Comparison of ENCODE assay signal across 13 cellular contexts in genomic region chr1:31054349-31054748, GRCh38. TPM values are rescaled to one million over a fixed set of nuclear protein-coding genes. Genes with fewer than 3 reads are reported as not detected.
A peak's percentile ranks its signal among the peaks of the same experiment; 100 is the strongest.
DNase-seq lines count a peak whose midpoint lies in the region; ATAC-seq and TF ChIP-seq lines count a peak whose summit lies in the region.
"Had no signal": no experiment of that assay in that cellular context is flagged by ENCODE, and none has a peak within 500 bp of the region (broad histone marks: within the 10 kb centered on the region; RNA-seq: fewer than 3 reads in every experiment).

No MANE protein-coding gene starts in this region.

- peak overlapping the region; percentile 91 for H3K27ac Mint-ChIP-seq in activated naive CD8-positive, alpha-beta T cell treated with anti-CD3 and anti-CD28 coated beads, Interleukin-2, amount 50 U/mL, for 24 hours

- POLR2A ChIA-PET in PC-3 (lab: Charles Lee; ENCODE audit: unreplicated experiment) = no interaction called here

- H2AK5ac ChIP-seq in mesenchymal stem cell (ENCODE audit: low read length, severe bottlenecking) = no peak overlapping the region

- H3K4me2 ChIP-seq in mesenchymal stem cell (ENCODE audit: low read length, poor library complexity, severe bottlenecking) (no peak overlapping the region), PC-3 (ENCODE audit: low read length) (no peak overlapping the region)
- H3K4me2 ChIP-seq: BLaER1 treated with 17β-estradiol and CSF1 and Interleukin-3, amounts not matched to agents 10 nM and 100 nM had no signal

- H3K9ac ChIP-seq in mesenchymal stem cell (ENCODE audit: low read length) = peak overlapping the region; percentile 29
- no peak overlapping the region for H3K9ac ChIP-seq in PC-3 (ENCODE audit: low read length)
- H3K9ac ChIP-seq: BLaER1 treated with 17β-estradiol and CSF1 and Interleukin-3, amounts not matched to agents 10 nM and 100 nM had no signal

- intact Hi-C loops in Right ventricle myocardium superior (cut with DNase I) = no loop called here
- intact Hi-C loops in PC-3 (cut with micrococcal nuclease) = no loop called here

- H2AFZ ChIP-seq in mesenchymal stem cell (ENCODE audit: low read depth, low read length) (no peak overlapping the region), PC-3 (ENCODE audit: low read length) (no peak overlapping the region)

- no peak overlapping the region for H3K27ac ChIP-seq in mesenchymal stem cell (ENCODE audit: low read length, poor library complexity, severe bottlenecking)
- H3K27ac ChIP-seq in PC-3 (ENCODE audit: low read length) = no peak overlapping the region
- H3K27ac ChIP-seq: BLaER1 treated with 17β-estradiol and CSF1 and Interleukin-3, amounts not matched to agents 10 nM and 100 nM; WERI-Rb-1 had no signal

- no peaks in the 10 kb centered on the region for H3K79me1 ChIP-seq in mesenchymal stem cell (replicated peaks; ENCODE audit: low read length, poor library complexity, severe bottlenecking)

- H3K36me3 ChIP-seq in mesenchymal stem cell (ENCODE audit: control insufficient read depth in 1 of 2, insufficient read depth in 2 of 2, low read depth in 1 of 2, low read length in 2 of 2) = peaks cover 38 to 47% of the 10 kb centered on the region in 2 experiments
- peaks cover 40% of the 10 kb centered on the region for H3K36me3 ChIP-seq in PC-3 (ENCODE audit: low read depth, low read length)

- H3K4me1 Mint-ChIP-seq in activated naive CD8-positive, alpha-beta T cell treated with anti-CD3 and anti-CD28 coated beads, Interleukin-2, amount 50 U/mL, for 24 hours = peaks cover 76% of the 10 kb centered on the region

- H3K9me3 ChIP-seq in mesenchymal stem cell (ENCODE audit: control insufficient read depth, low read length) (no peaks in the 10 kb centered on the region), PC-3 (ENCODE audit: low read length) (no peaks in the 10 kb centered on the region)
- H3K9me3 ChIP-seq: BLaER1 treated with 17β-estradiol and CSF1 and Interleukin-3, amounts not matched to agents 10 nM and 100 nM had no signal

- no TSS peak for BruUV-seq in PC-3 (replicated peaks; lab: Mats Ljungman, UMichigan)

- H2BK15ac ChIP-seq in mesenchymal stem cell (ENCODE audit: low read depth, poor library complexity, severe bottlenecking) = no peak overlapping the region

- peaks cover 56% of the 10 kb centered on the region for H3K36me3 Mint-ChIP-seq in activated naive CD8-positive, alpha-beta T cell treated with anti-CD3 and anti-CD28 coated beads, Interleukin-2, amount 50 U/mL, for 24 hours (ENCODE audit: low read depth)

- H3K4me3 Mint-ChIP-seq in activated naive CD8-positive, alpha-beta T cell treated with anti-CD3 and anti-CD28 coated beads, Interleukin-2, amount 50 U/mL, for 24 hours = peak overlapping the region; percentile 56

- peak; percentile 86 for ATAC-seq in activated naive CD8-positive, alpha-beta T cell treated with anti-CD3 and anti-CD28 coated beads, Interleukin-2, amount 50 U/mL, for 24 hours
- ATAC-seq in HG03135 (IDR thresholded peaks at IDR 0.05; ENCODE audit: unreplicated experiment) = no peak
- no peak for ATAC-seq in Right ventricle myocardium superior (ENCODE audit: poor library complexity)
- no peak for ATAC-seq in PC-3
- ATAC-seq: esophagus mucosa had no signal

- H4K8ac ChIP-seq in mesenchymal stem cell (ENCODE audit: low read length) = no peak overlapping the region

- CTCF ChIA-PET in PC-3 (lab: Charles Lee) = interaction anchor here (0.9 kb wide), 1 partner anchor 336 kb away, joined by 4 read pairs; no protein-coding TSS in a partner anchor

- H3K4me3 ChIP-seq in mesenchymal stem cell (ENCODE audit: insufficient read depth in 1 of 2, low read depth in 1 of 2, low read length in 2 of 2) (peak overlapping the region in 1 of 2 experiments; percentile 1), PC-3 (ENCODE audit: low read length) (no peak overlapping the region)
- H3K4me3 ChIP-seq: BLaER1 treated with 17β-estradiol and CSF1 and Interleukin-3, amounts not matched to agents 10 nM and 100 nM had no signal

- no peak overlapping the region for H2BK12ac ChIP-seq in mesenchymal stem cell (ENCODE audit: low read length in 2 of 2)

- peaks cover 73% of the 10 kb centered on the region for H4K20me1 ChIP-seq in PC-3 (ENCODE audit: low read length)

- H2BK120ac ChIP-seq in mesenchymal stem cell (ENCODE audit: low read depth, low read length) = no peak overlapping the region

- DNase-seq in AG08396 (ENCODE audit: low spot score) (peak; percentile 15), HCEC 1CT (peak; percentile 43), mesenchymal stem cell (peak; percentile 37), Right ventricle myocardium superior (no peak), epidermal melanocyte (ENCODE audit: insufficient read length, low spot score) (no peak), PC-3 (no peak)
- no peak for DNase-seq in activated naive CD8-positive, alpha-beta T cell treated with anti-CD3 and anti-CD28 coated beads, Interleukin-2, amount 50 U/mL, for 24 hours
- DNase-seq: activated effector memory CD4-positive, alpha-beta T cell treated with Interleukin-2 at 50 U/mL for 16 hours; NCI-H526; WERI-Rb-1 had no signal

- no peaks in the 10 kb centered on the region for H3K9me2 ChIP-seq in PC-3 (replicated peaks; ENCODE audit: low read length)

- H3K4me1 ChIP-seq in mesenchymal stem cell (ENCODE audit: control insufficient read depth, insufficient read depth, low read depth, low read length) (peaks cover 7% of the 10 kb centered on the region), PC-3 (ENCODE audit: insufficient read depth, low read length) (no peaks in the 10 kb centered on the region)

- no peak overlapping the region for H2BK5ac ChIP-seq in mesenchymal stem cell (ENCODE audit: low read depth, low read length, poor library complexity, severe bottlenecking)

- peaks cover 100% of the 10 kb centered on the region for H3K79me2 ChIP-seq in PC-3 (ENCODE audit: low read length)

- no peak overlapping the region for H3K14ac ChIP-seq in mesenchymal stem cell (ENCODE audit: low read length in 2 of 2)

- no peaks in the 10 kb centered on the region for H3F3A ChIP-seq in PC-3 (ENCODE audit: low read length, unreplicated experiment)

- no peak overlapping the region for H3K23ac ChIP-seq in mesenchymal stem cell (ENCODE audit: low read length in 2 of 2)

- no peak overlapping the region for H3K4ac ChIP-seq in mesenchymal stem cell (ENCODE audit: low read depth in 1 of 2, low read length in 2 of 2)

- H3K18ac ChIP-seq in mesenchymal stem cell (ENCODE audit: low read depth in 1 of 2, low read length in 2 of 2) = no peak overlapping the region

- no peaks in the 10 kb centered on the region for H3K9me3 Mint-ChIP-seq in activated naive CD8-positive, alpha-beta T cell treated with anti-CD3 and anti-CD28 coated beads, Interleukin-2, amount 50 U/mL, for 24 hours

- no peaks in the 10 kb centered on the region for H3K27me3 Mint-ChIP-seq in activated naive CD8-positive, alpha-beta T cell treated with anti-CD3 and anti-CD28 coated beads, Interleukin-2, amount 50 U/mL, for 24 hours

- no peak overlapping the region for H4K91ac ChIP-seq in mesenchymal stem cell (ENCODE audit: low read length)

- H3K27me3 ChIP-seq in mesenchymal stem cell (ENCODE audit: control insufficient read depth in 1 of 2, insufficient read depth in 1 of 2, low read length in 2 of 2) (no peaks in the 10 kb centered on the region), PC-3 (ENCODE audit: low read length) (no peaks in the 10 kb centered on the region)
- H3K27me3 ChIP-seq: BLaER1 treated with 17β-estradiol and CSF1 and Interleukin-3, amounts not matched to agents 10 nM and 100 nM had no signal

- no peak for TF ChIP-seq CTCF in PC-3 (conservative IDR thresholded peaks at IDR 0.05; ENCODE audit: low read depth, low read length)

- WGBS in mesenchymal stem cell = no CpG with 5 or more reads among the region's 3 CpGs

RNA-seq across cellular contexts. Expression of gene PUM1, which starts 11.2 kb away (rescaled TPM):
- polyA plus RNA-seq in mesenchymal stem cell (2013, experiment 1 of 2) = 40.3 TPM
- 38.7 TPM for polyA plus RNA-seq in mesenchymal stem cell (2013, experiment 2 of 2)
- total RNA-seq in Right ventricle myocardium superior (66.1 TPM), PC-3 (2014; rRNA removed) (43.3 and 50.7 TPM in 2 replicates)

Comparison
In these comparisons a context has a peak if more than half of its experiments do, and no peak if none do; other contexts are left out.
1. DNase-seq: peak in AG08396 (single experiment), HCEC 1CT (single experiment) and mesenchymal stem cell (single experiment); none in activated naive CD8-positive, alpha-beta T cell treated with anti-CD3 and anti-CD28 coated beads, Interleukin-2, amount 50 U/mL, for 24 hours (single experiment), Right ventricle myocardium superior (single experiment), epidermal melanocyte (single experiment) and PC-3 (single experiment).